In genomic region chr14:93765970-93766369, GRCh38 we compare ENCODE assay signal across 36 cellular contexts. TPM values are rescaled to one million over a fixed set of nuclear protein-coding genes. Genes with fewer than 3 reads are reported as not detected.
"Had no signal": no experiment of that assay in that cellular context is flagged by ENCODE, and none has a peak within 500 bp of the region (broad histone marks: within the 10 kb centered on the region; RNA-seq: fewer than 3 reads in every experiment).

No MANE protein-coding gene starts in this region.

- H3K9me3 ChIP-seq: adrenal gland, body of pancreas, breast epithelium, MG63 had no signal

- FAIRE-seq: astrocyte had no signal

- H3K4me1 ChIP-seq: adrenal gland, body of pancreas, breast epithelium had no signal

- H3K27me3 ChIP-seq: adrenal gland, body of pancreas, breast epithelium, MG63 had no signal

- H3K27ac ChIP-seq: adrenal gland, body of pancreas, breast epithelium, PC-9, WERI-Rb-1 had no signal

- H3K36me3 ChIP-seq: adrenal gland, breast epithelium, MG63, WERI-Rb-1 had no signal

- H3K4me2 ChIP-seq: PC-9 had no signal

- H3K4me3 ChIP-seq: adrenal gland, body of pancreas, breast epithelium, MG63, PC-9 had no signal

- H2AFZ ChIP-seq: PC-9 had no signal

- DNase-seq: activated CD4-positive, alpha-beta memory T cell treated with anti-CD3 and anti-CD28 coated beads, Interleukin-2, amount 10 ng/mL, durations not matched to agents 7 days and 5 days; activated CD4-positive, alpha-beta T cell treated with anti-CD3 and anti-CD28 coated beads for 1 hour; activated CD4-positive, alpha-beta T cell treated with anti-CD3 and anti-CD28 coated beads for 48 hours; activated CD4-positive, CD25-positive, alpha-beta regulatory T cell; activated CD8-positive, alpha-beta memory T cell treated with anti-CD3 and anti-CD28 coated beads for 24 hours; activated CD8-positive, alpha-beta memory T cell treated with anti-CD3 and anti-CD28 coated beads, Interleukin-2, amount 10 ng/mL, durations not matched to agents 7 days and 5 days; activated CD8-positive, alpha-beta memory T cell treated with anti-CD3 and anti-CD28 coated beads, Interleukin-2, amount 50 U/mL, for 48 hours; activated effector memory CD4-positive, alpha-beta T cell treated with anti-CD3 and anti-CD28 coated beads, Interleukin-2, amount 50 U/mL, for 16 hours; activated naive CD4-positive, alpha-beta T cell treated with Interleukin-2 at 50 U/mL for 16 hours; activated T-cell treated with anti-CD3 and anti-CD28 coated beads, Interleukin-2, amount 50 U/mL, for 48 hours; adrenal gland; body of pancreas; Kasumi-1; KG1; MG63; NCI-H1048; NCI-H1105 treated with DMSO at 0.1 percent for 48 hours; NCI-H1436; NCI-H1694; NCI-H2029; NCI-H2107; NCI-H2171; NCI-H510A; NCI-H526; NCI-H748 treated with DMSO at 0.1 percent for 48 hours; PC-9; Right ventricle myocardium superior; SW 1271; T-helper 1 cell; T-helper 2 cell; T-helper 9 cell; WERI-Rb-1 had no signal

RNA-seq across cellular contexts. Expression of gene PRIMA1, which starts 22.3 kb away (rescaled TPM):
- total RNA-seq: activated CD4-positive, alpha-beta memory T cell treated with anti-CD3 and anti-CD28 coated beads, Interleukin-2, amount 10 ng/mL, durations not matched to agents 7 days and 5 days; activated CD8-positive, alpha-beta memory T cell treated with anti-CD3 and anti-CD28 coated beads, Interleukin-2, amount 10 ng/mL, durations not matched to agents 7 days and 5 days; activated naive CD4-positive, alpha-beta T cell treated with anti-CD3 and anti-CD28 coated beads, Interleukin-2, amount 50 U/mL, for 72 hours; astrocyte; OCI-LY7; PC-9 had no signal
